8 cellular contexts compared by ENCODE assay signal in genomic region chr3:191244242-191244867, GRCh38. TPM values are rescaled to one million over a fixed set of nuclear protein-coding genes. Genes with fewer than 3 reads are reported as not detected.
DNase-seq lines count a peak whose midpoint lies in the region; ATAC-seq and TF ChIP-seq lines count a peak whose summit lies in the region.

No MANE protein-coding gene starts in this region.

- no peak overlapping the region for H3K4me3 ChIP-seq in cardiac muscle cell
- H3K4me3 ChIP-seq in cardiac fibroblast (replicated peaks in 1 of 2; ENCODE audit: low read depth in 2 of 2, low read length in 2 of 2), result no peak overlapping the region
- no peak overlapping the region for H3K4me3 ChIP-seq in tibial artery

- no peaks in the 10 kb centered on the region for H3K9me3 ChIP-seq in cardiac muscle cell (ENCODE audit: low read depth)
- H3K9me3 ChIP-seq in tibial artery, result no peaks in the 10 kb centered on the region

- DNase-seq in cardiac muscle cell (ENCODE audit: low read depth in 1 of 2, low spot score in 1 of 2), result peak in 1 of 2 donors; percentile 42
- DNase-seq in left ventricle myocardium superior, result no peak
- DNase-seq in cardiac fibroblast (ENCODE audit: low read depth in 2 of 2), result peak; percentile 51 to 59
- no peak for DNase-seq in tibial artery
- DNase-seq in stimulated activated CD4-positive, alpha-beta T cell treated with anti-CD3 and anti-CD28 coated beads, Interleukin-4, amount 100 ng/mL, for 4 hours, result no peak
- no peak for DNase-seq in activated CD4-positive, alpha-beta T cell treated with anti-CD3 and anti-CD28 coated beads, Interleukin-2, amount 50 U/mL, for 4 hours
- no peak for DNase-seq in NCI-H2081 treated with DMSO at 0.1 percent for 48 hours (lab: John Stamatoyannopoulos, UW)

- H3K36me3 ChIP-seq in cardiac muscle cell, result no peaks in the 10 kb centered on the region
- no peaks in the 10 kb centered on the region for H3K36me3 ChIP-seq in tibial artery

- H3K27me3 ChIP-seq in cardiac muscle cell (no peaks in the 10 kb centered on the region), tibial artery (no peaks in the 10 kb centered on the region)

- H3K27ac ChIP-seq in cardiac muscle cell (no peak overlapping the region), tibial artery (no peak overlapping the region)

- TF ChIP-seq CTCF in cardiac muscle cell (IDR thresholded peaks at IDR 0.05; ENCODE audit: low read depth, low read length), result peak; percentile 49
- peak; percentile 53 for TF ChIP-seq CTCF in cardiac fibroblast (IDR thresholded peaks at IDR 0.05; ENCODE audit: low read depth, low read length)
- TF ChIP-seq CTCF in tibial artery (IDR thresholded peaks at IDR 0.05), result peak; percentile 40 to 51

- ATAC-seq in left ventricle myocardium superior (no peak), HG03571 (IDR thresholded peaks at IDR 0.05; ENCODE audit: unreplicated experiment) (peak; percentile 33)

- H3K4me1 ChIP-seq in cardiac muscle cell (ENCODE audit: low read depth), result no peaks in the 10 kb centered on the region
- H3K4me1 ChIP-seq in tibial artery, result no peaks in the 10 kb centered on the region

- intact Hi-C loops in left ventricle myocardium superior (cut with micrococcal nuclease), result loop anchor here (10.0 kb wide), 1 partner anchor 140 kb away; no protein-coding TSS in a partner anchor
- intact Hi-C loops in tibial artery (cut with DNase I; ENCODE audit: low total_unique reads), result no loop called here

RNA-seq across cellular contexts. Expression of gene OSTN, which starts 45.3 kb away (rescaled TPM):
- 0.06 TPM in 1 of 2 replicates, not detected in the other for total RNA-seq in cardiac muscle cell
- not detected in 2 replicates for polyA plus RNA-seq in cardiac muscle cell
- total RNA-seq in left ventricle myocardium superior, result not detected

Comparison
In these comparisons a context has a peak if more than half of its experiments do, and no peak if none do; other contexts are left out.
1. DNase-seq: peak in cardiac fibroblast (2 of 2); none in left ventricle myocardium superior (single experiment), tibial artery (0 of 2), stimulated activated CD4-positive, alpha-beta T cell treated with anti-CD3 and anti-CD28 coated beads, Interleukin-4, amount 100 ng/mL, for 4 hours (0 of 2), activated CD4-positive, alpha-beta T cell treated with anti-CD3 and anti-CD28 coated beads, Interleukin-2, amount 50 U/mL, for 4 hours (0 of 2) and NCI-H2081 treated with DMSO at 0.1 percent for 48 hours (single experiment).
2. Peak in every context shown above with its lines, with median percentiles within 50 percentile points of each other: CTCF ChIP-seq.